Comparison of ENCODE assay signal across 2 cellular contexts in genomic region chr17:41906465-41907184, GRCh38.
TF ChIP-seq lines count a peak whose summit lies in the region.

No MANE protein-coding gene starts in this region.

TF ChIP-seq in A549, 52 proteins besides CTCF, POLR2A, EP300 and RAD21 (continued from another document):
- no peak for TF ChIP-seq HEYL (CRISPR knock-in tag; IDR thresholded peaks at IDR 0.05)
- no peak for TF ChIP-seq FOXS1 (CRISPR knock-in tag; IDR thresholded peaks at IDR 0.05)
- 0 out of 3 replicates have a peak, but pooled peaks have one; percentile 10 for TF ChIP-seq BCL3 (IDR thresholded peaks at IDR 0.05)
- no peak for TF ChIP-seq SMC3 (IDR thresholded peaks at IDR 0.05)

TF ChIP-seq in HEK293, 187 proteins besides CTCF, POLR2A, EP300 and RAD21:
- TF ChIP-seq PRDM10 (tag by site-specific recombination; IDR thresholded peaks at IDR 0.05) (0 out of 2 replicates have a peak, but pooled peaks have one; percentile 17), SCRT1 (tag by site-specific recombination; IDR thresholded peaks at IDR 0.05; ENCODE audit: borderline replicate concordance) (peak; percentile 74), ZNF366 (tag by site-specific recombination; conservative IDR thresholded peaks at IDR 0.05) (no peak), ZNF629 (tag by site-specific recombination; IDR thresholded peaks at IDR 0.05) (peak; percentile 53; the same call in 1 of the 2 replicates), ZIC2 (tag by site-specific recombination; IDR thresholded peaks at IDR 0.05) (0 out of 2 replicates have a peak, but pooled peaks have one; percentile 16), ZBTB17 (tag by site-specific recombination; IDR thresholded peaks at IDR 0.05) (peak; percentile 56), ZNF624 (tag by site-specific recombination; IDR thresholded peaks at IDR 0.05) (no peak), SALL2 (tag by site-specific recombination; IDR thresholded peaks at IDR 0.05; ENCODE audit: borderline replicate concordance) (no peak), KLF16 (tag by site-specific recombination; IDR thresholded peaks at IDR 0.05) (no peak), ZNF514 (tag by site-specific recombination; IDR thresholded peaks at IDR 0.05) (no peak), SCRT2 (tag by site-specific recombination; IDR thresholded peaks at IDR 0.05) (peak; percentile 88)
